8 cellular contexts compared by ENCODE assay signal in the genomic region with DNA sequence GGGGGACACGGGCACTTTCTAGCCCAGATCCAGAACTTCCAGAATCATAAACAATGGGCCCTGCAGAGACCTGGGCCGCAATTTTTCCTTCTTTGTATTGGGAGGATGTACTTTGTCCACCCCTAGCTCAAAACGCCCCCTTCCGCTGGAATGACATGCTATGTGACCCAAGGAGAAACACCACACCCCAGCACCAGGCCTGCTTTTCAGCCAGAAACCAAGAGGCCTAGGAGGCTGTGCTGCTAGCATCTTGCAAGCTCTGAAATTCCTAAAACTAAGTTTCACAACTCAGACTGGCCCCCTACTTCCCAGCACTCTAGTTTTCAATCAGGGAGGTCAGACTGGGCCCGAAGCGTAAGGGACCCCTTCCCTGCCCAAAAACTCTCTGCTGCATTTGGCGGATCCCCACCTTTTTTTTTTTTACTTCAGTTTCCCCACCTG. TPM values are rescaled to one million over a fixed set of nuclear protein-coding genes. Genes with fewer than 3 reads are reported as not detected.
DNase-seq lines count a peak whose midpoint lies in the region; ATAC-seq and TF ChIP-seq lines count a peak whose summit lies in the region.

No MANE protein-coding gene starts in this region.

- H3K36me3 ChIP-seq in DND-41 (ENCODE audit: insufficient read depth, low read length) = peaks cover 25% of the 10 kb centered on the region
- H3K36me3 ChIP-seq in colonic mucosa = no peaks in the 10 kb centered on the region
- no peaks in the 10 kb centered on the region for H3K36me3 ChIP-seq in suprapubic skin

- TF ChIP-seq CTCF in DND-41 (IDR thresholded peaks at IDR 0.05; ENCODE audit: borderline replicate concordance, extremely low read depth, low read length, poor library complexity, severe bottlenecking) (peak; percentile 55), colonic mucosa (IDR thresholded peaks at IDR 0.05) (no peak), lower leg skin (IDR thresholded peaks at IDR 0.05) (no peak), suprapubic skin (IDR thresholded peaks at IDR 0.05) (no peak)

- TF ChIP-seq POLR2A in lower leg skin (IDR thresholded peaks at IDR 0.05) = no peak
- no peak for TF ChIP-seq POLR2A in suprapubic skin (IDR thresholded peaks at IDR 0.05)

- H3K4me2 ChIP-seq in DND-41 (ENCODE audit: insufficient read depth, low read length) = peak overlapping the region; percentile 87

- H3K9me3 ChIP-seq in DND-41 (ENCODE audit: insufficient read depth, low read length, severe bottlenecking) = no peaks in the 10 kb centered on the region
- H3K9me3 ChIP-seq in colonic mucosa = no peaks in the 10 kb centered on the region
- H3K9me3 ChIP-seq in suprapubic skin = no peaks in the 10 kb centered on the region

- ATAC-seq in DND-41 (ENCODE audit: insufficient read depth, low read depth) (no peak), HG03159 (IDR thresholded peaks at IDR 0.05; ENCODE audit: unreplicated experiment) (peak; percentile 1), HG02884 (IDR thresholded peaks at IDR 0.05; ENCODE audit: unreplicated experiment) (no peak), GM18502 (IDR thresholded peaks at IDR 0.05; ENCODE audit: poor library complexity, unreplicated experiment) (no peak)

- peak overlapping the region; percentile 99 for H3K9ac ChIP-seq in DND-41 (ENCODE audit: low read depth, low read length)
- H3K9ac ChIP-seq in colonic mucosa (ENCODE audit: low read depth in 2 of 2, low read length in 2 of 2) = peak overlapping the region; percentile 98

- H3K27me3 ChIP-seq in DND-41 (ENCODE audit: insufficient read depth, low read length, poor library complexity) (no peaks in the 10 kb centered on the region), colonic mucosa (no peaks in the 10 kb centered on the region), suprapubic skin (no peaks in the 10 kb centered on the region)

- TF ChIP-seq EP300 in suprapubic skin (IDR thresholded peaks at IDR 0.05) = no peak

- peak overlapping the region; percentile 69 for H2AFZ ChIP-seq in DND-41 (ENCODE audit: low read depth, low read length)

- H3K27ac ChIP-seq in DND-41 (ENCODE audit: low read length) (peak overlapping the region; percentile 95), colonic mucosa (peak overlapping the region; percentile 89), suprapubic skin (peak overlapping the region; percentile 83)

- H3K4me1 ChIP-seq in DND-41 (ENCODE audit: insufficient read depth, low read length) (peaks cover 51% of the 10 kb centered on the region), colonic mucosa (peaks cover 42% of the 10 kb centered on the region), suprapubic skin (peaks cover 54% of the 10 kb centered on the region)

- WGBS in lower leg skin, 2 donors = 2 to 3% methylated on average over 7 of the region's 7 CpGs
- under 1% methylated on average over 7 of the region's 7 CpGs for WGBS in suprapubic skin

- H4K20me1 ChIP-seq in DND-41 (ENCODE audit: insufficient read depth, low read length) = peaks cover 29% of the 10 kb centered on the region

- peak; percentile 68 for DNase-seq in DND-41
- peak; percentile 76 for DNase-seq in RPMI8226
- DNase-seq in colonic mucosa = peak; percentile 87
- DNase-seq in lower leg skin (ENCODE audit: low spot score in 2 of 2) = no peak
- DNase-seq in suprapubic skin (ENCODE audit: low spot score in 2 of 2) = no peak

- peak overlapping the region; percentile 84 to 87 for H3K4me3 ChIP-seq in DND-41 (ENCODE audit: low read depth in 1 of 2, low read length in 2 of 2)
- peak overlapping the region; percentile 73 for H3K4me3 ChIP-seq in colonic mucosa
- peak overlapping the region; percentile 49 for H3K4me3 ChIP-seq in lower leg skin (ENCODE audit: low read depth, poor library complexity, severe bottlenecking)
- H3K4me3 ChIP-seq in suprapubic skin = peak overlapping the region; percentile 85

- intact Hi-C loops in colonic mucosa (cut with DNase I) (no loop called here), lower leg skin (cut with DNase I; ENCODE audit: low total_unique reads) (loop anchor here (2.0 kb wide), 1 partner anchor 42 kb away; the partner anchor contains the start of gene JUND)

- peaks cover 56% of the 10 kb centered on the region for H3K79me2 ChIP-seq in DND-41 (ENCODE audit: insufficient read depth, low read length)

RNA-seq across cellular contexts. Expression of gene LSM4, which starts 0.5 kb away (rescaled TPM):
- total RNA-seq in colonic mucosa (100 to 1,000 TPM; 128 to 308 TPM), lower leg skin (100 to 1,000 TPM in 2 of 4 donors, 10 to 100 TPM in 2; 59.7 to 149 (median 105) TPM), suprapubic skin (100 to 1,000 TPM in 2 of 4 donors, 10 to 100 TPM in 2; 53.1 to 115 (median 103) TPM)

RNA-seq across cellular contexts. Expression of gene PGPEP1, which starts 18.1 kb away (rescaled TPM):
- total RNA-seq in colonic mucosa = 10 to 100 TPM; 62.6 to 99.0 TPM
- total RNA-seq in lower leg skin = 1 to 10 TPM; 2.4 to 7.1 (median 4.8) TPM
- 1 to 10 TPM; 4.6 to 8.0 (median 7.6) TPM for total RNA-seq in suprapubic skin

RNA-seq across cellular contexts. Expression of gene JUND, which starts 40.9 kb away (rescaled TPM):
- total RNA-seq in colonic mucosa (100 to 1,000 TPM; 177 to 418 TPM), lower leg skin (100 to 1,000 TPM; 337 to 886 (median 413) TPM), suprapubic skin (100 to 1,000 TPM; 330 to 579 (median 396) TPM)

RNA-seq across cellular contexts. Expression of gene IQCN, which starts 48.1 kb away (rescaled TPM):
- total RNA-seq in colonic mucosa (1 to 10 TPM; 1.7 to 3.0 TPM), lower leg skin (1 to 10 TPM in 3 of 4 donors, under 1 TPM in 1; 0.97 to 5.9 (median 3.1) TPM), suprapubic skin (10 to 100 TPM in 3 of 4 donors, 1 to 10 TPM in 1; 8.1 to 27.6 (median 13.6) TPM)

Comparison
In these comparisons a context has a peak if more than half of its experiments do, and no peak if none do; other contexts are left out.
1. DNase-seq: peak in DND-41 (single experiment), RPMI8226 (single experiment) and colonic mucosa (single experiment); none in lower leg skin (0 of 2) and suprapubic skin (0 of 2).
2. RNA of gene PGPEP1, which starts 18.1 kb away (total RNA-seq): 62.6 to 99.0 TPM in colonic mucosa; 4.6 to 8.0 TPM in suprapubic skin and 2.4 to 7.1 TPM in lower leg skin; every median in the first group is over 4 times any median in the second.
3. Peak in every context shown above with its lines, with median percentiles within 50 percentile points of each other: H3K27ac ChIP-seq and H3K4me3 ChIP-seq.